ENCODE assay signal across 29 cellular contexts in genomic region chr10:116079355-116079754, GRCh38.
"Had no signal": no experiment of that assay in that cellular context is flagged by ENCODE, and none has a peak within 500 bp of the region (broad histone marks: within the 10 kb centered on the region; RNA-seq: fewer than 3 reads in every experiment).

No MANE protein-coding gene starts in this region.

- H3K36me3 ChIP-seq: breast epithelium had no signal

- H3K27me3 Mint-ChIP-seq: activated CD8-positive, alpha-beta T cell treated with anti-CD3 and anti-CD28 coated beads for 36 hours; activated naive CD4-positive, alpha-beta T cell treated with anti-CD3 and anti-CD28 coated beads, Interleukin-2, amount 10 ng/mL, durations not matched to agents 7 days and 5 days; activated naive CD8-positive, alpha-beta T cell treated with anti-CD3 and anti-CD28 coated beads for 36 hours had no signal

- H3K4me1 ChIP-seq: breast epithelium had no signal

- H3K4me1 Mint-ChIP-seq: activated naive CD4-positive, alpha-beta T cell treated with anti-CD3 and anti-CD28 coated beads, Interleukin-2, amount 10 ng/mL, durations not matched to agents 7 days and 5 days; activated naive CD8-positive, alpha-beta T cell treated with anti-CD3 and anti-CD28 coated beads for 36 hours had no signal

- H3K4me3 ChIP-seq: breast epithelium, SK-N-MC had no signal

- DNase-seq: activated CD4-positive, alpha-beta T cell treated with anti-CD3 and anti-CD28 coated beads for 4 hours; activated CD8-positive, alpha-beta memory T cell treated with anti-CD3 and anti-CD28 coated beads, Interleukin-2, amount 50 U/mL, for 4 hours; activated CD8-positive, alpha-beta T cell treated with anti-CD3 and anti-CD28 coated beads for 36 hours; activated gamma-delta T cell treated with Interleukin-2 at 50 U/mL for 16 hours; activated naive CD4-positive, alpha-beta T cell treated with anti-CD3 and anti-CD28 coated beads, Interleukin-2, amount 10 ng/mL, durations not matched to agents 7 days and 5 days; activated naive CD8-positive, alpha-beta T cell treated with anti-CD3 and anti-CD28 coated beads for 36 hours; activated T-cell treated with anti-CD3 and anti-CD28 coated beads, Interleukin-2, amount 50 U/mL, for 72 hours; anterior cingulate cortex; caudate nucleus; NCI-H1092 treated with DMSO at 0.1 percent for 48 hours; NCI-H1417 treated with DMSO at 0.1 percent for 48 hours; NCI-H1694; NCI-H2029; NCI-H2107; NCI-H2171 treated with DMSO at 0.1 percent for 48 hours; NCI-H226; NCI-H526; NCI-H774; NK-92 treated with Interleukin-12 subunit alpha and Interleukin-12 subunit beta, amount 100 ng/mL, for 24 hours; OCI-M1; RPMI8226; T-helper 1 cell had no signal

- H3K4me3 Mint-ChIP-seq: activated CD8-positive, alpha-beta T cell treated with anti-CD3 and anti-CD28 coated beads for 36 hours; activated naive CD4-positive, alpha-beta T cell treated with anti-CD3 and anti-CD28 coated beads, Interleukin-2, amount 10 ng/mL, durations not matched to agents 7 days and 5 days; activated naive CD8-positive, alpha-beta T cell treated with anti-CD3 and anti-CD28 coated beads for 36 hours; activated T-cell treated with anti-CD3 and anti-CD28 coated beads, Interleukin-2, amount 50 U/mL, for 72 hours had no signal

- H3K9me3 Mint-ChIP-seq: activated naive CD4-positive, alpha-beta T cell treated with anti-CD3 and anti-CD28 coated beads, Interleukin-2, amount 10 ng/mL, durations not matched to agents 7 days and 5 days; activated naive CD8-positive, alpha-beta T cell treated with anti-CD3 and anti-CD28 coated beads for 36 hours; activated T-cell treated with anti-CD3 and anti-CD28 coated beads, Interleukin-2, amount 50 U/mL, for 72 hours; activated T-helper 2 cell treated with anti-CD3 and anti-CD28 coated beads, Interferon-gamma antibody, Interleukin-2, Interleukin-4, amounts not matched to agents 10 μg/mL and 5 μg/mL and 100 μg/mL, durations not matched to agents 14 hours and 24 hours and 36 hours had no signal

- H3K9me3 ChIP-seq: breast epithelium had no signal

- H3K36me3 Mint-ChIP-seq: activated naive CD4-positive, alpha-beta T cell treated with anti-CD3 and anti-CD28 coated beads, Interleukin-2, amount 10 ng/mL, durations not matched to agents 7 days and 5 days; activated naive CD8-positive, alpha-beta T cell treated with anti-CD3 and anti-CD28 coated beads for 36 hours had no signal

- H3K27me3 ChIP-seq: breast epithelium had no signal

- H3K27ac Mint-ChIP-seq: activated CD8-positive, alpha-beta T cell treated with anti-CD3 and anti-CD28 coated beads for 36 hours; activated naive CD4-positive, alpha-beta T cell treated with anti-CD3 and anti-CD28 coated beads, Interleukin-2, amount 10 ng/mL, durations not matched to agents 7 days and 5 days; activated naive CD8-positive, alpha-beta T cell treated with anti-CD3 and anti-CD28 coated beads for 36 hours; activated T-cell treated with anti-CD3 and anti-CD28 coated beads, Interleukin-2, amount 50 U/mL, for 72 hours; activated T-helper 2 cell treated with anti-CD3 and anti-CD28 coated beads, Interferon-gamma antibody, Interleukin-2, Interleukin-4, amounts not matched to agents 10 μg/mL and 5 μg/mL and 100 μg/mL, durations not matched to agents 14 hours and 24 hours and 36 hours had no signal

- H3K27ac ChIP-seq: breast epithelium, SK-N-MC, VCaP had no signal

- ATAC-seq: activated CD4-positive, CD25-positive, alpha-beta regulatory T cell treated with anti-CD3 and anti-CD28 coated beads, Interleukin-2, amount 50 U/mL, for 24 hours; activated CD8-positive, alpha-beta T cell treated with anti-CD3 and anti-CD28 coated beads for 36 hours; activated T-cell treated with anti-CD3 and anti-CD28 coated beads, Interleukin-2, amount 50 U/mL, for 72 hours; Panc1; Right ventricle myocardium inferior had no signal
